In genomic region chr2:105407946-105408743, GRCh38 we compare ENCODE assay signal across 13 cellular contexts.
"Had no signal": no experiment of that assay in that cellular context is flagged by ENCODE, and none has a peak within 500 bp of the region (broad histone marks: within the 10 kb centered on the region; RNA-seq: fewer than 3 reads in every experiment).

No MANE protein-coding gene starts in this region.

- H3K4me3 ChIP-seq: gastrocnemius medialis had no signal

- H3K9me3 ChIP-seq: gastrocnemius medialis had no signal

- H3K4me3 Mint-ChIP-seq: activated naive CD8-positive, alpha-beta T cell; endodermal cell; memory B cell; natural killer cell treated with Interleukin-12 subunit alpha and Interleukin-12 subunit beta and Interleukin-15 and Interleukin-18, amount 100 ng/mL, for 72 hours; stimulated activated effector memory CD8-positive, alpha-beta T cell treated with anti-CD3 and anti-CD28 coated beads, Interleukin-12 subunit alpha, Interleukin-12 subunit beta, amount 100 ng/mL, for 72 hours had no signal

- H3K36me3 Mint-ChIP-seq: activated naive CD8-positive, alpha-beta T cell; memory B cell; natural killer cell treated with Interleukin-12 subunit alpha and Interleukin-12 subunit beta and Interleukin-15 and Interleukin-18, amount 100 ng/mL, for 72 hours; stimulated activated effector memory CD8-positive, alpha-beta T cell treated with anti-CD3 and anti-CD28 coated beads, Interleukin-12 subunit alpha, Interleukin-12 subunit beta, amount 100 ng/mL, for 72 hours had no signal

- H3K27ac ChIP-seq: brain microvascular endothelial cell had no signal

- H3K27me3 ChIP-seq: brain microvascular endothelial cell, gastrocnemius medialis had no signal

- ATAC-seq: gastrocnemius medialis; natural killer cell treated with Interleukin-12 subunit alpha and Interleukin-12 subunit beta and Interleukin-15 and Interleukin-18, amount 100 ng/mL, for 72 hours; stimulated activated effector memory CD8-positive, alpha-beta T cell treated with anti-CD3 and anti-CD28 coated beads, Interleukin-12 subunit alpha, Interleukin-12 subunit beta, amount 100 ng/mL, for 72 hours had no signal

- H3K36me3 ChIP-seq: brain microvascular endothelial cell, gastrocnemius medialis had no signal

- H3K9me3 Mint-ChIP-seq: endodermal cell; memory B cell; natural killer cell treated with Interleukin-12 subunit alpha and Interleukin-12 subunit beta and Interleukin-15 and Interleukin-18, amount 100 ng/mL, for 72 hours; stimulated activated effector memory CD8-positive, alpha-beta T cell treated with anti-CD3 and anti-CD28 coated beads, Interleukin-12 subunit alpha, Interleukin-12 subunit beta, amount 100 ng/mL, for 72 hours had no signal

- DNase-seq: activated CD4-positive, alpha-beta T cell treated with anti-CD3 and anti-CD28 coated beads, Interleukin-2, amount 50 U/mL, for 1 hour; activated CD8-positive, alpha-beta memory T cell treated with anti-CD3 and anti-CD28 coated beads for 24 hours; activated gamma-delta T cell treated with Interleukin-2 at 50 U/mL for 16 hours; amniotic stem cell; brain microvascular endothelial cell; endodermal cell; gastrocnemius medialis; occipital lobe; T-helper 9 cell had no signal

- H3K27ac Mint-ChIP-seq: activated naive CD8-positive, alpha-beta T cell; endodermal cell; memory B cell; natural killer cell treated with Interleukin-12 subunit alpha and Interleukin-12 subunit beta and Interleukin-15 and Interleukin-18, amount 100 ng/mL, for 72 hours; stimulated activated effector memory CD8-positive, alpha-beta T cell treated with anti-CD3 and anti-CD28 coated beads, Interleukin-12 subunit alpha, Interleukin-12 subunit beta, amount 100 ng/mL, for 72 hours had no signal
